Comparison of ENCODE assay signal across 1 cellular context in the genomic region with DNA sequence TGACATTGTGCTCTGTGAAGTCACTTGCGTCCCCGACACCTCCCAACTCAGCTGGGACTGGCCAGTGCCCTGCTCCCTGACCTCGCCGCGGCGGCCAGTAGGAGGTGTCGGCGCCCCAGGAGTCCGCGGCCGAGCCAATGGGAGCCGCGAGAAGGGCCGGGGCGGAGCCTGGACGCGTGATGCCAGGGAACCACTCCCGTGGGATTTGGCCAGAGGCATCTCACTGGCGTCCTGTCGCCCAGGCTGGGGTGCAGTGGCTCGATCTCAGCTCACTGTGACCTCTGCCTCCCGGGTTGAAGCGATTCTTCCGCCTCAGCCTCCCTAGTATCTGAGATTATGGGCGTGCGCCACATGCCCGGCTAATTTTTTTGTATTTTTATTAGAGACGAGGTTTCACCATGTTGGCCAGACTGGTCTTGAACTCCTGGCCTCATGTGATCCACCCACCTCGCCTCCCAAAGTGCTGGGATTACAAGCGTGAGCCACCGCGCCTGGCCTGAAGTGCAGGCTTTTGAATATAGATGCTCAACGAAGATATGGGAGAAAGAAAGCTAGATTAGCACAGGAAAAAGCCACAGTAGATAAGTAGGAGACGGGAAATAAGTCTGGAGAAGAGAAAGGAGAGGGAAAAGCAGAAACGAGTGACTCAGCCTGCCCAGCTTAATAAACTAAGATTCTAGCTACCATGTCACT.
TF ChIP-seq lines count a peak whose summit lies in the region.

No MANE protein-coding gene starts in this region.

TF ChIP-seq in HepG2, 621 proteins besides CTCF, POLR2A, EP300 and RAD21 (continued from another document and continues in another):
- TF ChIP-seq RXRA (CRISPR knock-in tag; IDR thresholded peaks at IDR 0.05) (peak; percentile 72; the same call in 1 of the 2 replicates), PHF21A (CRISPR knock-in tag; IDR thresholded peaks at IDR 0.05) (peak; percentile 63; the same call in 1 of the 2 replicates), ZNF10 (CRISPR knock-in tag; IDR thresholded peaks at IDR 0.05; ENCODE audit: borderline replicate concordance, low read depth) (no peak), ZFP36L1 (CRISPR knock-in tag; IDR thresholded peaks at IDR 0.05) (0 out of 2 replicates have a peak, but pooled peaks have one; percentile 41), NR2F6 (IDR thresholded peaks at IDR 0.05) (peak; percentile 59; the same call in 1 of the 2 replicates), NR2F6 (CRISPR knock-in tag; IDR thresholded peaks at IDR 0.05) (peak; percentile 79), TP53 (CRISPR knock-in tag; conservative IDR thresholded peaks at IDR 0.05) (0 out of 2 replicates have a peak, but pooled peaks have one; percentile 29), GATAD1 (CRISPR knock-in tag; IDR thresholded peaks at IDR 0.05) (peak; percentile 73), MIER2 (CRISPR knock-in tag; IDR thresholded peaks at IDR 0.05) (0 out of 2 replicates have a peak, but pooled peaks have one; percentile 30), CBFB (CRISPR knock-in tag; IDR thresholded peaks at IDR 0.05) (no peak), KDM5B (CRISPR knock-in tag; IDR thresholded peaks at IDR 0.05; ENCODE audit: borderline replicate concordance) (peak; percentile 29; the same call in 1 of the 2 replicates), RBM39 (IDR thresholded peaks at IDR 0.05; ENCODE audit: low read depth, low read length, poor library complexity, severe bottlenecking) (peak; percentile 61), ZNF878 (CRISPR knock-in tag; IDR thresholded peaks at IDR 0.05) (0 out of 2 replicates have a peak, but pooled peaks have one; percentile 10), ARNT2 (CRISPR knock-in tag; IDR thresholded peaks at IDR 0.05; ENCODE audit: low read depth) (no peak), ZC3H13 (CRISPR knock-in tag; IDR thresholded peaks at IDR 0.05) (no peak), RBAK (CRISPR knock-in tag; IDR thresholded peaks at IDR 0.05) (no peak), KMT2A (CRISPR knock-in tag; IDR thresholded peaks at IDR 0.05) (no peak; the same call in 1 of the 2 replicates), GFI1 (CRISPR knock-in tag; IDR thresholded peaks at IDR 0.05; ENCODE audit: borderline replicate concordance) (peak; percentile 55; the same call in 1 of the 2 replicates), TGIF2 (CRISPR knock-in tag; IDR thresholded peaks at IDR 0.05) (no peak), MED1 (CRISPR knock-in tag; IDR thresholded peaks at IDR 0.05) (no peak), CC2D1A (CRISPR knock-in tag; IDR thresholded peaks at IDR 0.05) (no peak), IKZF1 (IDR thresholded peaks at IDR 0.05) (no peak), BHLHE40 (IDR thresholded peaks at IDR 0.05; ENCODE audit: low read length) (peak; percentile 54; the same call in 1 of the 2 replicates), SNRNP70 (IDR thresholded peaks at IDR 0.05; ENCODE audit: low read depth, low read length) (no peak), ZNF839 (CRISPR knock-in tag; IDR thresholded peaks at IDR 0.05; ENCODE audit: borderline replicate concordance) (no peak), RFX5 (IDR thresholded peaks at IDR 0.05; ENCODE audit: low read depth, low read length) (peak; percentile 59; the same call in 1 of the 2 replicates), SMARCE1 (IDR thresholded peaks at IDR 0.05; ENCODE audit: borderline replicate concordance) (no peak), EEA1 (CRISPR knock-in tag; IDR thresholded peaks at IDR 0.05; ENCODE audit: borderline replicate concordance) (no peak), MBNL3 (CRISPR knock-in tag; conservative IDR thresholded peaks at IDR 0.05) (no peak), CREB1 (IDR thresholded peaks at IDR 0.05) (peak; percentile 54; the same call in 1 of the 2 replicates), CREB1 (CRISPR knock-in tag; IDR thresholded peaks at IDR 0.05) (peak; percentile 77), ZNF782 (CRISPR knock-in tag; IDR thresholded peaks at IDR 0.05; ENCODE audit: borderline replicate concordance) (no peak), PRPF4 (IDR thresholded peaks at IDR 0.05; ENCODE audit: low read depth, low read length, poor library complexity, severe bottlenecking) (no peak), HOXA3 (CRISPR knock-in tag; IDR thresholded peaks at IDR 0.05) (peak; percentile 56; the same call in 1 of the 2 replicates), ZNF451 (CRISPR knock-in tag; IDR thresholded peaks at IDR 0.05) (0 out of 2 replicates have a peak, but pooled peaks have one; percentile 30), MTF1 (CRISPR knock-in tag; IDR thresholded peaks at IDR 0.05) (no peak), SMC3 (IDR thresholded peaks at IDR 0.05; ENCODE audit: low read length) (no peak), ZNF180 (CRISPR knock-in tag; IDR thresholded peaks at IDR 0.05; ENCODE audit: borderline replicate concordance, low read depth) (no peak), AKAP8 (CRISPR knock-in tag; IDR thresholded peaks at IDR 0.05) (0 out of 2 replicates have a peak, but pooled peaks have one; percentile 59), ZNF501 (CRISPR knock-in tag; IDR thresholded peaks at IDR 0.05) (peak; percentile 72; the same call in 1 of the 2 replicates), PCBP2 (optimal IDR thresholded peaks at IDR 0.05; ENCODE audit: low read depth, low read length, poor library complexity, severe bottlenecking) (no peak), CHD4 (IDR thresholded peaks at IDR 0.05; ENCODE audit: borderline replicate concordance, low read length) (no peak), PAWR (CRISPR knock-in tag; IDR thresholded peaks at IDR 0.05; ENCODE audit: borderline replicate concordance) (no peak), ATM (IDR thresholded peaks at IDR 0.05; ENCODE audit: borderline replicate concordance) (no peak), ZMYM4 (CRISPR knock-in tag; IDR thresholded peaks at IDR 0.05) (peak; percentile 87), MXD4 (CRISPR knock-in tag; IDR thresholded peaks at IDR 0.05) (no peak), PITX1 (CRISPR knock-in tag; IDR thresholded peaks at IDR 0.05) (0 out of 2 replicates have a peak, but pooled peaks have one; percentile 15), GPN1 (CRISPR knock-in tag; IDR thresholded peaks at IDR 0.05; ENCODE audit: borderline replicate concordance) (no peak), ZNF335 (CRISPR knock-in tag; IDR thresholded peaks at IDR 0.05) (no peak), TEAD3 (CRISPR knock-in tag; optimal IDR thresholded peaks at IDR 0.05; ENCODE audit: borderline replicate concordance) (no peak), STAG1 (CRISPR knock-in tag; IDR thresholded peaks at IDR 0.05) (peak; percentile 29), ZNF543 (CRISPR knock-in tag; IDR thresholded peaks at IDR 0.05) (0 out of 2 replicates have a peak, but pooled peaks have one; percentile 40)
- TF ChIP-seq, protein P1, sequence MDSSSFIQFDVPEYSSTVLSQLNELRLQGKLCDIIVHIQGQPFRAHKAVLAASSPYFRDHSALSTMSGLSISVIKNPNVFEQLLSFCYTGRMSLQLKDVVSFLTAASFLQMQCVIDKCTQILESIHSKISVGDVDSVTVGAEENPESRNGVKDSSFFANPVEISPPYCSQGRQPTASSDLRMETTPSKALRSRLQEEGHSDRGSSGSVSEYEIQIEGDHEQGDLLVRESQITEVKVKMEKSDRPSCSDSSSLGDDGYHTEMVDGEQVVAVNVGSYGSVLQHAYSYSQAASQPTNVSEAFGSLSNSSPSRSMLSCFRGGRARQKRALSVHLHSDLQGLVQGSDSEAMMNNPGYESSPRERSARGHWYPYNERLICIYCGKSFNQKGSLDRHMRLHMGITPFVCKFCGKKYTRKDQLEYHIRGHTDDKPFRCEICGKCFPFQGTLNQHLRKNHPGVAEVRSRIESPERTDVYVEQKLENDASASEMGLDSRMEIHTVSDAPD (CRISPR knock-in tag; IDR thresholded peaks at IDR 0.05): no peak
- TF ChIP-seq, protein P2, sequence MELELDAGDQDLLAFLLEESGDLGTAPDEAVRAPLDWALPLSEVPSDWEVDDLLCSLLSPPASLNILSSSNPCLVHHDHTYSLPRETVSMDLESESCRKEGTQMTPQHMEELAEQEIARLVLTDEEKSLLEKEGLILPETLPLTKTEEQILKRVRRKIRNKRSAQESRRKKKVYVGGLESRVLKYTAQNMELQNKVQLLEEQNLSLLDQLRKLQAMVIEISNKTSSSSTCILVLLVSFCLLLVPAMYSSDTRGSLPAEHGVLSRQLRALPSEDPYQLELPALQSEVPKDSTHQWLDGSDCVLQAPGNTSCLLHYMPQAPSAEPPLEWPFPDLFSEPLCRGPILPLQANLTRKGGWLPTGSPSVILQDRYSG (CRISPR knock-in tag; IDR thresholded peaks at IDR 0.05): no peak
- TF ChIP-seq, protein P3, sequence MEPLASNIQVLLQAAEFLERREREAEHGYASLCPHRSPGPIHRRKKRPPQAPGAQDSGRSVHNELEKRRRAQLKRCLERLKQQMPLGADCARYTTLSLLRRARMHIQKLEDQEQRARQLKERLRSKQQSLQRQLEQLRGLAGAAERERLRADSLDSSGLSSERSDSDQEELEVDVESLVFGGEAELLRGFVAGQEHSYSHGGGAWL (CRISPR knock-in tag; IDR thresholded peaks at IDR 0.05): no peak; the same call in 1 of the 2 replicates
- TF ChIP-seq, protein P4, sequence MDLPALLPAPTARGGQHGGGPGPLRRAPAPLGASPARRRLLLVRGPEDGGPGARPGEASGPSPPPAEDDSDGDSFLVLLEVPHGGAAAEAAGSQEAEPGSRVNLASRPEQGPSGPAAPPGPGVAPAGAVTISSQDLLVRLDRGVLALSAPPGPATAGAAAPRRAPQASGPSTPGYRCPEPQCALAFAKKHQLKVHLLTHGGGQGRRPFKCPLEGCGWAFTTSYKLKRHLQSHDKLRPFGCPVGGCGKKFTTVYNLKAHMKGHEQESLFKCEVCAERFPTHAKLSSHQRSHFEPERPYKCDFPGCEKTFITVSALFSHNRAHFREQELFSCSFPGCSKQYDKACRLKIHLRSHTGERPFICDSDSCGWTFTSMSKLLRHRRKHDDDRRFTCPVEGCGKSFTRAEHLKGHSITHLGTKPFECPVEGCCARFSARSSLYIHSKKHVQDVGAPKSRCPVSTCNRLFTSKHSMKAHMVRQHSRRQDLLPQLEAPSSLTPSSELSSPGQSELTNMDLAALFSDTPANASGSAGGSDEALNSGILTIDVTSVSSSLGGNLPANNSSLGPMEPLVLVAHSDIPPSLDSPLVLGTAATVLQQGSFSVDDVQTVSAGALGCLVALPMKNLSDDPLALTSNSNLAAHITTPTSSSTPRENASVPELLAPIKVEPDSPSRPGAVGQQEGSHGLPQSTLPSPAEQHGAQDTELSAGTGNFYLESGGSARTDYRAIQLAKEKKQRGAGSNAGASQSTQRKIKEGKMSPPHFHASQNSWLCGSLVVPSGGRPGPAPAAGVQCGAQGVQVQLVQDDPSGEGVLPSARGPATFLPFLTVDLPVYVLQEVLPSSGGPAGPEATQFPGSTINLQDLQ (CRISPR knock-in tag; IDR thresholded peaks at IDR 0.05): no peak
- TF ChIP-seq, protein P5, sequence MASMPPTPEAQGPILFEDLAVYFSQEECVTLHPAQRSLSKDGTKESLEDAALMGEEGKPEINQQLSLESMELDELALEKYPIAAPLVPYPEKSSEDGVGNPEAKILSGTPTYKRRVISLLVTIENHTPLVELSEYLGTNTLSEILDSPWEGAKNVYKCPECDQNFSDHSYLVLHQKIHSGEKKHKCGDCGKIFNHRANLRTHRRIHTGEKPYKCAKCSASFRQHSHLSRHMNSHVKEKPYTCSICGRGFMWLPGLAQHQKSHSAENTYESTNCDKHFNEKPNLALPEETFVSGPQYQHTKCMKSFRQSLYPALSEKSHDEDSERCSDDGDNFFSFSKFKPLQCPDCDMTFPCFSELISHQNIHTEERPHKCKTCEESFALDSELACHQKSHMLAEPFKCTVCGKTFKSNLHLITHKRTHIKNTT (CRISPR knock-in tag; IDR thresholded peaks at IDR 0.05): no peak
- TF ChIP-seq, protein P6, sequence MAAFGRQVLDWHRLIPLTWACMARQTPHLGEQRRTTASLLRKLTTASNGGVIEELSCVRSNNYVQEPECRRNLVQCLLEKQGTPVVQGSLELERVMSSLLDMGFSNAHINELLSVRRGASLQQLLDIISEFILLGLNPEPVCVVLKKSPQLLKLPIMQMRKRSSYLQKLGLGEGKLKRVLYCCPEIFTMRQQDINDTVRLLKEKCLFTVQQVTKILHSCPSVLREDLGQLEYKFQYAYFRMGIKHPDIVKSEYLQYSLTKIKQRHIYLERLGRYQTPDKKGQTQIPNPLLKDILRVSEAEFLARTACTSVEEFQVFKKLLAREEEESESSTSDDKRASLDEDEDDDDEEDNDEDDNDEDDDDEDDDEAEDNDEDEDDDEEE (CRISPR knock-in tag; IDR thresholded peaks at IDR 0.05): 0 out of 2 replicates have a peak, but pooled peaks have one; percentile 42
- TF ChIP-seq, protein P7, sequence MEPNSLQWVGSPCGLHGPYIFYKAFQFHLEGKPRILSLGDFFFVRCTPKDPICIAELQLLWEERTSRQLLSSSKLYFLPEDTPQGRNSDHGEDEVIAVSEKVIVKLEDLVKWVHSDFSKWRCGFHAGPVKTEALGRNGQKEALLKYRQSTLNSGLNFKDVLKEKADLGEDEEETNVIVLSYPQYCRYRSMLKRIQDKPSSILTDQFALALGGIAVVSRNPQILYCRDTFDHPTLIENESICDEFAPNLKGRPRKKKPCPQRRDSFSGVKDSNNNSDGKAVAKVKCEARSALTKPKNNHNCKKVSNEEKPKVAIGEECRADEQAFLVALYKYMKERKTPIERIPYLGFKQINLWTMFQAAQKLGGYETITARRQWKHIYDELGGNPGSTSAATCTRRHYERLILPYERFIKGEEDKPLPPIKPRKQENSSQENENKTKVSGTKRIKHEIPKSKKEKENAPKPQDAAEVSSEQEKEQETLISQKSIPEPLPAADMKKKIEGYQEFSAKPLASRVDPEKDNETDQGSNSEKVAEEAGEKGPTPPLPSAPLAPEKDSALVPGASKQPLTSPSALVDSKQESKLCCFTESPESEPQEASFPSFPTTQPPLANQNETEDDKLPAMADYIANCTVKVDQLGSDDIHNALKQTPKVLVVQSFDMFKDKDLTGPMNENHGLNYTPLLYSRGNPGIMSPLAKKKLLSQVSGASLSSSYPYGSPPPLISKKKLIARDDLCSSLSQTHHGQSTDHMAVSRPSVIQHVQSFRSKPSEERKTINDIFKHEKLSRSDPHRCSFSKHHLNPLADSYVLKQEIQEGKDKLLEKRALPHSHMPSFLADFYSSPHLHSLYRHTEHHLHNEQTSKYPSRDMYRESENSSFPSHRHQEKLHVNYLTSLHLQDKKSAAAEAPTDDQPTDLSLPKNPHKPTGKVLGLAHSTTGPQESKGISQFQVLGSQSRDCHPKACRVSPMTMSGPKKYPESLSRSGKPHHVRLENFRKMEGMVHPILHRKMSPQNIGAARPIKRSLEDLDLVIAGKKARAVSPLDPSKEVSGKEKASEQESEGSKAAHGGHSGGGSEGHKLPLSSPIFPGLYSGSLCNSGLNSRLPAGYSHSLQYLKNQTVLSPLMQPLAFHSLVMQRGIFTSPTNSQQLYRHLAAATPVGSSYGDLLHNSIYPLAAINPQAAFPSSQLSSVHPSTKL (CRISPR knock-in tag; IDR thresholded peaks at IDR 0.05): no peak
- TF ChIP-seq, protein P8, sequence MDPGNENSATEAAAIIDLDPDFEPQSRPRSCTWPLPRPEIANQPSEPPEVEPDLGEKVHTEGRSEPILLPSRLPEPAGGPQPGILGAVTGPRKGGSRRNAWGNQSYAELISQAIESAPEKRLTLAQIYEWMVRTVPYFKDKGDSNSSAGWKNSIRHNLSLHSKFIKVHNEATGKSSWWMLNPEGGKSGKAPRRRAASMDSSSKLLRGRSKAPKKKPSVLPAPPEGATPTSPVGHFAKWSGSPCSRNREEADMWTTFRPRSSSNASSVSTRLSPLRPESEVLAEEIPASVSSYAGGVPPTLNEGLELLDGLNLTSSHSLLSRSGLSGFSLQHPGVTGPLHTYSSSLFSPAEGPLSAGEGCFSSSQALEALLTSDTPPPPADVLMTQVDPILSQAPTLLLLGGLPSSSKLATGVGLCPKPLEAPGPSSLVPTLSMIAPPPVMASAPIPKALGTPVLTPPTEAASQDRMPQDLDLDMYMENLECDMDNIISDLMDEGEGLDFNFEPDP (CRISPR knock-in tag; conservative IDR thresholded peaks at IDR 0.05): no peak
